ENCODE assay signal across 9 cellular contexts in genomic region chr1:153422450-153423068, GRCh38. TPM values are rescaled to one million over a fixed set of nuclear protein-coding genes. Genes with fewer than 3 reads are reported as not detected.
DNase-seq lines count a peak whose midpoint lies in the region; ATAC-seq and TF ChIP-seq lines count a peak whose summit lies in the region.
"Had no signal": no experiment of that assay in that cellular context is flagged by ENCODE, and none has a peak within 500 bp of the region (broad histone marks: within the 10 kb centered on the region; RNA-seq: fewer than 3 reads in every experiment).

No MANE protein-coding gene starts in this region.

- H3K27me3 ChIP-seq in uterus, result no peaks in the 10 kb centered on the region

- TF ChIP-seq CTCF in GM12865 (IDR thresholded peaks at IDR 0.05; ENCODE audit: insufficient read depth, low read depth, low read length, missing control alignments), result no peak
- no peak for TF ChIP-seq CTCF in foreskin fibroblast (IDR thresholded peaks at IDR 0.05; ENCODE audit: low read depth, low read length)
- TF ChIP-seq CTCF in uterus (IDR thresholded peaks at IDR 0.05), result no peak

- no peaks in the 10 kb centered on the region for H3K36me3 ChIP-seq in uterus

- DNase-seq in GM12865 (ENCODE audit: low read depth) (peak; percentile 52), OCI-M2 (lab: John Stamatoyannopoulos, UW; ENCODE audit: unreplicated experiment) (peak; percentile 2), activated T-cell treated with anti-CD3 and anti-CD28 coated beads for 4 hours (peak; percentile 61), foreskin fibroblast (peak; percentile 46 to 81), pons (ENCODE audit: low spot score) (peak; percentile 41), uterus (peak; percentile 51 to 52), NCI-H1417 (lab: John Stamatoyannopoulos, UW) (no peak)

- no peak for ATAC-seq in GM19023 (IDR thresholded peaks at IDR 0.05; ENCODE audit: unreplicated experiment)

- H3K9me3 ChIP-seq in uterus, result no peaks in the 10 kb centered on the region

- H3K4me3 ChIP-seq in GM12865 (ENCODE audit: low read depth, low read length), result no peak overlapping the region
- H3K4me3 ChIP-seq in foreskin fibroblast (ENCODE audit: low read depth in 1 of 2, low read length in 2 of 2), result no peak overlapping the region
- no peak overlapping the region for H3K4me3 ChIP-seq in uterus

- no peak for TF ChIP-seq POLR2A in uterus (IDR thresholded peaks at IDR 0.05)

- no peak overlapping the region for H3K27ac ChIP-seq in uterus

- intact Hi-C loops in uterus (cut with DNase I; ENCODE audit: low total_unique reads), result no loop called here

- no peaks in the 10 kb centered on the region for H3K4me1 ChIP-seq in uterus

RNA-seq across cellular contexts. Expression of gene S100A7A, which starts 6.2 kb away (rescaled TPM):
- not detected for total RNA-seq in uterus
- total RNA-seq: subcutaneous adipose tissue had no signal

RNA-seq across cellular contexts. Expression of gene S100A8, which starts 31.7 kb away (rescaled TPM):
- 10 to 100 TPM in 2 of 4 donors, 1 to 10 TPM in 1, not detected in 1; 5.4 to 25.2 (median 24.7) TPM for total RNA-seq in uterus

RNA-seq across cellular contexts. Expression of gene S100A7, which starts 37.9 kb away (rescaled TPM):
- 1 to 10 TPM in 1 of 4 donors, not detected in 3; 3.5 TPM for total RNA-seq in uterus
- total RNA-seq: subcutaneous adipose tissue had no signal

RNA-seq across cellular contexts. Expression of gene S100A12, which starts 47.1 kb away (rescaled TPM):
- 1 to 10 TPM in 2 of 4 donors, not detected in 2; 2.6 to 3.2 TPM for total RNA-seq in uterus

Comparison
In these comparisons a context has a peak if more than half of its experiments do, and no peak if none do; other contexts are left out.
1. DNase-seq: peak in GM12865 (single experiment), OCI-M2 (single experiment), activated T-cell treated with anti-CD3 and anti-CD28 coated beads for 4 hours (single experiment), foreskin fibroblast (2 of 2), pons (single experiment) and uterus (2 of 2); none in NCI-H1417 (0 of 3).